24 cellular contexts compared by ENCODE assay signal in the genomic region with DNA sequence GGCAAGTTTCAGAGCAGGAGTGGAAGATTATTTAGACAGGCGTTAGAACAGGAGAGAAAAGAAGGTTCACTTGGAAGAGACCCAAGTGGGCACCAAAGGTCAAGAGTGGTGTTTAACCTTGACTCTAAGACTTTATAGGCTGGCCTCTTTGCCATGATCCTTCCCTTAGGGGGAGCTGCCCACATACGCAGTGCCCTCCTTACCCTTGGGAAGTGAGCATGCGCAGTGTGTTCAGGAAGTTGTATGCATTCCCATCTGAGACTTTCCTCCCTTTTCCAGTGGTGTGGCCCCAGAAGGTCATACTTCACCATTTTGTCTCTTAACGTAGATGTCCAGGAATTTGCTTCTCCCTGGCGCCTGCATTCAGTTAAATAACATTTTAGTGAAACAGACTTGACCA.
"Had no signal": no experiment of that assay in that cellular context is flagged by ENCODE, and none has a peak within 500 bp of the region (broad histone marks: within the 10 kb centered on the region; RNA-seq: fewer than 3 reads in every experiment).

No MANE protein-coding gene starts in this region.

- H3K27ac ChIP-seq: left ventricle myocardium inferior, neural progenitor cell, neutrophil, parathyroid adenoma, right atrium auricular region, right lobe of liver, tibial nerve had no signal

- H3K4me1 Mint-ChIP-seq: immature natural killer cell; natural killer cell; stimulated activated memory B cell treated with anti-CD40 and anti-IgM and Interleukin-4, amounts not matched to agents 10 μg/mL and 1 μg/mL and 100 μg/mL, for 72 hours; stimulated activated naive CD8-positive, alpha-beta T cell treated with anti-CD3 and anti-CD28 coated beads, Interleukin-15, amount 100 ng/mL, for 72 hours had no signal

- DNase-seq: hypothalamus; immature natural killer cell; left ventricle myocardium inferior; natural killer cell; nephron progenitor cell; occipital lobe; right lobe of liver; stimulated activated CD4-positive, alpha-beta T cell treated with anti-CD3 and anti-CD28 coated beads, Interleukin-1b, Interleukin-23, amount 100 ng/mL, for 48 hours; stimulated activated CD4-positive, alpha-beta T cell treated with anti-CD3 and anti-CD28 coated beads, Interleukin-2, amount 100 ng/mL, for 48 hours; stimulated activated CD4-positive, alpha-beta T cell treated with anti-CD3 and anti-CD28 coated beads, Interleukin-4, amount 100 ng/mL, for 4 hours; stimulated activated CD8-positive, alpha-beta memory T cell treated with anti-CD3 and anti-CD28 coated beads, Interleukin-4, amount 100 ng/mL, for 48 hours; stimulated activated naive CD4-positive, alpha-beta T cell treated with Interleukin-2 at 50 U/mL for 16 hours; stimulated activated naive CD8-positive, alpha-beta T cell treated with anti-CD3 and anti-CD28 coated beads, Interleukin-15, amount 100 ng/mL, for 72 hours; substantia nigra had no signal

- H3K9me3 ChIP-seq: left ventricle myocardium inferior, neutrophil, right atrium auricular region, right lobe of liver, tibial nerve had no signal

- H3K27me3 ChIP-seq: right atrium auricular region, right lobe of liver, tibial nerve had no signal

- H3K9me3 Mint-ChIP-seq: immature natural killer cell; natural killer cell; nephron progenitor cell; neural progenitor cell; stimulated activated memory B cell treated with anti-CD40 and anti-IgM and Interleukin-4, amounts not matched to agents 10 μg/mL and 1 μg/mL and 100 μg/mL, for 72 hours; stimulated activated naive CD8-positive, alpha-beta T cell treated with anti-CD3 and anti-CD28 coated beads, Interleukin-15, amount 100 ng/mL, for 72 hours; type B pancreatic cell had no signal

- H3K36me3 Mint-ChIP-seq: immature natural killer cell; natural killer cell; neural progenitor cell; stimulated activated memory B cell treated with anti-CD40 and anti-IgM and Interleukin-4, amounts not matched to agents 10 μg/mL and 1 μg/mL and 100 μg/mL, for 72 hours; type B pancreatic cell had no signal

- H3K4me2 ChIP-seq: neural progenitor cell, smooth muscle cell had no signal

- H3K27ac Mint-ChIP-seq: immature natural killer cell; natural killer cell; nephron progenitor cell; neural progenitor cell; progenitor cell of endocrine pancreas; stimulated activated memory B cell treated with anti-CD40 and anti-IgM and Interleukin-4, amounts not matched to agents 10 μg/mL and 1 μg/mL and 100 μg/mL, for 72 hours; stimulated activated naive CD8-positive, alpha-beta T cell treated with anti-CD3 and anti-CD28 coated beads, Interleukin-15, amount 100 ng/mL, for 72 hours; type B pancreatic cell had no signal

- H3K79me2 ChIP-seq: parathyroid adenoma had no signal

- H3K4me1 ChIP-seq: right lobe of liver had no signal

- H3K4me3 ChIP-seq: left ventricle myocardium inferior, lung, neural progenitor cell, right atrium auricular region, right lobe of liver, smooth muscle cell, tibial nerve had no signal

- ATAC-seq: natural killer cell; right lobe of liver; stimulated activated memory B cell treated with anti-CD40 and anti-IgM and Interleukin-4, amounts not matched to agents 10 μg/mL and 1 μg/mL and 100 μg/mL, for 72 hours; stimulated activated naive CD8-positive, alpha-beta T cell treated with anti-CD3 and anti-CD28 coated beads, Interleukin-15, amount 100 ng/mL, for 72 hours had no signal

- H3K36me3 ChIP-seq: left ventricle myocardium inferior, neural progenitor cell, neutrophil, right atrium auricular region, right lobe of liver, tibial nerve had no signal

- H3K9ac ChIP-seq: neural progenitor cell, parathyroid adenoma had no signal

- H3K4me3 Mint-ChIP-seq: immature natural killer cell; natural killer cell; nephron progenitor cell; neural progenitor cell; stimulated activated memory B cell treated with anti-CD40 and anti-IgM and Interleukin-4, amounts not matched to agents 10 μg/mL and 1 μg/mL and 100 μg/mL, for 72 hours; stimulated activated naive CD8-positive, alpha-beta T cell treated with anti-CD3 and anti-CD28 coated beads, Interleukin-15, amount 100 ng/mL, for 72 hours; type B pancreatic cell had no signal
